ENCODE assay signal across 8 cellular contexts in genomic region chr12:65121049-65121955, GRCh38. TPM values are rescaled to one million over a fixed set of nuclear protein-coding genes. Genes with fewer than 3 reads are reported as not detected.
DNase-seq lines count a peak whose midpoint lies in the region; ATAC-seq and TF ChIP-seq lines count a peak whose summit lies in the region.

A gene with protein sequence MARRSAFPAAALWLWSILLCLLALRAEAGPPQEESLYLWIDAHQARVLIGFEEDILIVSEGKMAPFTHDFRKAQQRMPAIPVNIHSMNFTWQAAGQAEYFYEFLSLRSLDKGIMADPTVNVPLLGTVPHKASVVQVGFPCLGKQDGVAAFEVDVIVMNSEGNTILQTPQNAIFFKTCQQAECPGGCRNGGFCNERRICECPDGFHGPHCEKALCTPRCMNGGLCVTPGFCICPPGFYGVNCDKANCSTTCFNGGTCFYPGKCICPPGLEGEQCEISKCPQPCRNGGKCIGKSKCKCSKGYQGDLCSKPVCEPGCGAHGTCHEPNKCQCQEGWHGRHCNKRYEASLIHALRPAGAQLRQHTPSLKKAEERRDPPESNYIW (minus strand): TSS chr12:65121305. CDS start chr12:65121191, 114 bp downstream.

- CTCF ChIA-PET in mammary epithelial cell (lab: Charles Lee; ENCODE audit: low non-redundant PET), result interaction anchor here (1.1 kb wide), 1 partner anchor 325 kb away, joined by 5 read pairs; no protein-coding TSS in a partner anchor

- H3K27me3 Mint-ChIP-seq in HFFc6 (ENCODE audit: insufficient read depth), result peaks cover 30% of the 10 kb centered on the region
- H3K27me3 Mint-ChIP-seq in stimulated activated naive CD8-positive, alpha-beta T cell treated with anti-CD3 and anti-CD28 coated beads, Interleukin-15, amount 100 ng/mL, for 72 hours, result peaks cover 59% of the 10 kb centered on the region

- H3K9ac ChIP-seq in OCI-LY1 (ENCODE audit: low read length) (no peak within 1 kb of the TSS), mammary epithelial cell (ENCODE audit: insufficient read depth, low read length) (no peak within 1 kb of the TSS)

- dilution Hi-C loops in mammary epithelial cell (cut with HindIII; ENCODE audit: low sequenced_read_pairs), result no loop called here

- H3K4me3 Mint-ChIP-seq in HFFc6, result no peak within 1 kb of the TSS
- H3K4me3 Mint-ChIP-seq in stimulated activated naive CD8-positive, alpha-beta T cell treated with anti-CD3 and anti-CD28 coated beads, Interleukin-15, amount 100 ng/mL, for 72 hours, result peak within 1 kb of the TSS; percentile 68 to 72

- H3K9me3 ChIP-seq in OCI-LY1 (ENCODE audit: low read length), result no peaks in the 10 kb centered on the region
- H3K9me3 ChIP-seq in mammary epithelial cell (replicated peaks; ENCODE audit: insufficient read depth, low read length), result no peaks in the 10 kb centered on the region

- no peak within 1 kb of the TSS for H3K4me2 ChIP-seq in OCI-LY1 (ENCODE audit: low read length)
- H3K4me2 ChIP-seq in mammary epithelial cell (ENCODE audit: insufficient read depth, low read depth, low read length), result peak within 1 kb of the TSS; percentile 88

- no peaks in the 10 kb centered on the region for H3K4me1 Mint-ChIP-seq in HFFc6 (ENCODE audit: low read depth)
- peaks cover 16% of the 10 kb centered on the region for H3K4me1 Mint-ChIP-seq in stimulated activated naive CD8-positive, alpha-beta T cell treated with anti-CD3 and anti-CD28 coated beads, Interleukin-15, amount 100 ng/mL, for 72 hours

- no peak within 1 kb of the TSS for H2AFZ ChIP-seq in OCI-LY1 (ENCODE audit: low read length)
- H2AFZ ChIP-seq in mammary epithelial cell (ENCODE audit: low read depth, low read length), result peak within 1 kb of the TSS; percentile 83

- no peaks in the 10 kb centered on the region for H3K36me3 Mint-ChIP-seq in HFFc6 (ENCODE audit: low read depth)

- no peaks in the 10 kb centered on the region for H3F3A ChIP-seq in OCI-LY1 (ENCODE audit: insufficient read depth, low read length)

- H3K27me3 ChIP-seq in OCI-LY1 (ENCODE audit: insufficient read depth, low read length) (no peaks in the 10 kb centered on the region), mammary epithelial cell (ENCODE audit: insufficient read depth, low read length) (peaks cover 21% of the 10 kb centered on the region)

- no peaks in the 10 kb centered on the region for H3K9me3 Mint-ChIP-seq in HFFc6
- no peaks in the 10 kb centered on the region for H3K9me3 Mint-ChIP-seq in stimulated activated naive CD8-positive, alpha-beta T cell treated with anti-CD3 and anti-CD28 coated beads, Interleukin-15, amount 100 ng/mL, for 72 hours

- TF ChIP-seq CTCF in HFFc6 (IDR thresholded peaks at IDR 0.05), result peak; percentile 60
- TF ChIP-seq CTCF in OCI-LY1 (IDR thresholded peaks at IDR 0.05; ENCODE audit: low read length), result peak; percentile 22; the same call in 1 of the 2 replicates
- peak; percentile 11 to 13 for TF ChIP-seq CTCF in mammary epithelial cell (conservative IDR thresholded peaks at IDR 0.05 in 1 of 2, IDR thresholded peaks at IDR 0.05 in 1 of 2; ENCODE audit: extremely low read depth in 1 of 2, insufficient read depth in 1 of 2, low read depth in 1 of 2, low read length in 2 of 2)

- DNase-seq in EL (peak; percentile 5), HFFc6 (no peak), mammary epithelial cell (peak; percentile 37), left kidney (ENCODE audit: low read depth, low spot score) (peak; percentile 71), SW480 (ENCODE audit: low spot score) (no peak), cerebellar nuclear complex (lab: John Stamatoyannopoulos, UW) (no peak)
- peak; percentile 29 to 36 for DNase-seq in stimulated activated naive CD8-positive, alpha-beta T cell treated with anti-CD3 and anti-CD28 coated beads, Interleukin-15, amount 100 ng/mL, for 72 hours

- no peaks in the 10 kb centered on the region for H4K20me1 ChIP-seq in OCI-LY1 (ENCODE audit: insufficient read depth, low read length)
- no peaks in the 10 kb centered on the region for H4K20me1 ChIP-seq in mammary epithelial cell (ENCODE audit: insufficient read depth, low read length)

- H3K36me3 ChIP-seq in OCI-LY1 (ENCODE audit: insufficient read depth, low read length), result no peaks in the 10 kb centered on the region
- H3K36me3 ChIP-seq in mammary epithelial cell (ENCODE audit: insufficient read depth, low read length), result no peaks in the 10 kb centered on the region

- in situ Hi-C loops in mammary epithelial cell (cut with MboI; ENCODE audit: low sequenced_read_pairs in 2 of 2), result loop anchor here in 1 of 2 donors (5.0 to 10.0 kb wide), 2 partner anchors 229 to 317 kb away; no protein-coding TSS in a partner anchor

- no TSS peak for BruUV-seq in mammary epithelial cell (replicated peaks; lab: Mats Ljungman, UMichigan)

- no peak within 1 kb of the TSS for H3K27ac Mint-ChIP-seq in HFFc6
- H3K27ac Mint-ChIP-seq in stimulated activated naive CD8-positive, alpha-beta T cell treated with anti-CD3 and anti-CD28 coated beads, Interleukin-15, amount 100 ng/mL, for 72 hours, result no peak within 1 kb of the TSS

- WGBS in mammary epithelial cell (ENCODE audit: low coverage, missing lambda C conversion rate), result 21% methylated on average over 11 of the region's 73 CpGs

- H3K4me3 ChIP-seq in OCI-LY1 (ENCODE audit: low read depth, low read length, poor library complexity, severe bottlenecking) (no peak within 1 kb of the TSS), mammary epithelial cell (replicated peaks in 1 of 3; ENCODE audit: insufficient read depth in 1 of 3, low read depth in 2 of 3, low read length in 3 of 3) (peak within 1 kb of the TSS in 2 of 3 experiments; percentile 28 to 33)

- no peak within 1 kb of the TSS for H3K27ac ChIP-seq in OCI-LY1 (ENCODE audit: low read depth, low read length, poor library complexity, severe bottlenecking)
- H3K27ac ChIP-seq in mammary epithelial cell (ENCODE audit: insufficient read depth, low read depth, low read length), result no peak within 1 kb of the TSS

- peak; percentile 89 for ATAC-seq in stimulated activated naive CD8-positive, alpha-beta T cell treated with anti-CD3 and anti-CD28 coated beads, Interleukin-15, amount 100 ng/mL, for 72 hours

- intact Hi-C loops in mammary epithelial cell (cut with micrococcal nuclease), result no loop called here

- H3K4me1 ChIP-seq in OCI-LY1 (ENCODE audit: insufficient read depth, low read length, severe bottlenecking), result no peaks in the 10 kb centered on the region
- H3K4me1 ChIP-seq in mammary epithelial cell (ENCODE audit: insufficient read depth, low read length), result peaks cover 10% of the 10 kb centered on the region

- H3K9me2 ChIP-seq in OCI-LY1 (ENCODE audit: low read depth, low read length), result no peaks in the 10 kb centered on the region

- H3K79me2 ChIP-seq in OCI-LY1 (ENCODE audit: insufficient read depth, low read length) (no peaks in the 10 kb centered on the region), mammary epithelial cell (ENCODE audit: insufficient read depth, low read length) (no peaks in the 10 kb centered on the region)

RNA-seq across cellular contexts. Expression of the gene that starts here (rescaled TPM):
- total RNA-seq in HFFc6 (2021; fragmentation: NEBNext Ultra II Directional; extraction: Animal tissue kit (Norgen Biotek cat#: 25700)), result not detected
- not detected for total RNA-seq in mammary epithelial cell
- polyA plus RNA-seq in mammary epithelial cell, result not detected
- polyA minus RNA-seq in mammary epithelial cell, result not detected

Comparison
In these comparisons a context has a peak if more than half of its experiments do, and no peak if none do; other contexts are left out.
1. Peak in DNase-seq, H3K4me3 ChIP-seq and H3K4me2 ChIP-seq in mammary epithelial cell; RNA of the gene not detected or under 1 TPM.
2. DNase-seq: peak in EL (single experiment), left kidney (single experiment) and stimulated activated naive CD8-positive, alpha-beta T cell treated with anti-CD3 and anti-CD28 coated beads, Interleukin-15, amount 100 ng/mL, for 72 hours (2 of 2); none in HFFc6 (single experiment), SW480 (single experiment) and cerebellar nuclear complex (0 of 2).
3. Peak in every context shown above with its lines, with median percentiles within 50 percentile points of each other: CTCF ChIP-seq.